1 cellular context compared by ENCODE assay signal in genomic region chr22:40000171-40000570, GRCh38.
TF ChIP-seq lines count a peak whose summit lies in the region.

No MANE protein-coding gene starts in this region.

TF ChIP-seq in WTC11, 78 proteins besides CTCF, POLR2A, EP300 and RAD21:
- TF ChIP-seq ELF4 (CRISPR knock-in tag; IDR thresholded peaks at IDR 0.05; ENCODE audit: low read depth): no peak
- no peak for TF ChIP-seq ZNF138 (CRISPR knock-in tag; conservative IDR thresholded peaks at IDR 0.05)
- TF ChIP-seq E2F5 (CRISPR knock-in tag; IDR thresholded peaks at IDR 0.05): no peak
- no peak for TF ChIP-seq ZNF317 (CRISPR knock-in tag; IDR thresholded peaks at IDR 0.05; ENCODE audit: borderline replicate concordance, low read depth)
- no peak for TF ChIP-seq MXD4 (CRISPR knock-in tag; IDR thresholded peaks at IDR 0.05; ENCODE audit: borderline replicate concordance)
- TF ChIP-seq, protein P1, sequence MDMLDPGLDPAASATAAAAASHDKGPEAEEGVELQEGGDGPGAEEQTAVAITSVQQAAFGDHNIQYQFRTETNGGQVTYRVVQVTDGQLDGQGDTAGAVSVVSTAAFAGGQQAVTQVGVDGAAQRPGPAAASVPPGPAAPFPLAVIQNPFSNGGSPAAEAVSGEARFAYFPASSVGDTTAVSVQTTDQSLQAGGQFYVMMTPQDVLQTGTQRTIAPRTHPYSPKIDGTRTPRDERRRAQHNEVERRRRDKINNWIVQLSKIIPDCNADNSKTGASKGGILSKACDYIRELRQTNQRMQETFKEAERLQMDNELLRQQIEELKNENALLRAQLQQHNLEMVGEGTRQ (CRISPR knock-in tag; IDR thresholded peaks at IDR 0.05): no peak
- TF ChIP-seq, protein P2, sequence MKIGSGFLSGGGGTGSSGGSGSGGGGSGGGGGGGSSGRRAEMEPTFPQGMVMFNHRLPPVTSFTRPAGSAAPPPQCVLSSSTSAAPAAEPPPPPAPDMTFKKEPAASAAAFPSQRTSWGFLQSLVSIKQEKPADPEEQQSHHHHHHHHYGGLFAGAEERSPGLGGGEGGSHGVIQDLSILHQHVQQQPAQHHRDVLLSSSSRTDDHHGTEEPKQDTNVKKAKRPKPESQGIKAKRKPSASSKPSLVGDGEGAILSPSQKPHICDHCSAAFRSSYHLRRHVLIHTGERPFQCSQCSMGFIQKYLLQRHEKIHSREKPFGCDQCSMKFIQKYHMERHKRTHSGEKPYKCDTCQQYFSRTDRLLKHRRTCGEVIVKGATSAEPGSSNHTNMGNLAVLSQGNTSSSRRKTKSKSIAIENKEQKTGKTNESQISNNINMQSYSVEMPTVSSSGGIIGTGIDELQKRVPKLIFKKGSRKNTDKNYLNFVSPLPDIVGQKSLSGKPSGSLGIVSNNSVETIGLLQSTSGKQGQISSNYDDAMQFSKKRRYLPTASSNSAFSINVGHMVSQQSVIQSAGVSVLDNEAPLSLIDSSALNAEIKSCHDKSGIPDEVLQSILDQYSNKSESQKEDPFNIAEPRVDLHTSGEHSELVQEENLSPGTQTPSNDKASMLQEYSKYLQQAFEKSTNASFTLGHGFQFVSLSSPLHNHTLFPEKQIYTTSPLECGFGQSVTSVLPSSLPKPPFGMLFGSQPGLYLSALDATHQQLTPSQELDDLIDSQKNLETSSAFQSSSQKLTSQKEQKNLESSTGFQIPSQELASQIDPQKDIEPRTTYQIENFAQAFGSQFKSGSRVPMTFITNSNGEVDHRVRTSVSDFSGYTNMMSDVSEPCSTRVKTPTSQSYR (CRISPR knock-in tag; IDR thresholded peaks at IDR 0.05): no peak
- TF ChIP-seq, protein P3, sequence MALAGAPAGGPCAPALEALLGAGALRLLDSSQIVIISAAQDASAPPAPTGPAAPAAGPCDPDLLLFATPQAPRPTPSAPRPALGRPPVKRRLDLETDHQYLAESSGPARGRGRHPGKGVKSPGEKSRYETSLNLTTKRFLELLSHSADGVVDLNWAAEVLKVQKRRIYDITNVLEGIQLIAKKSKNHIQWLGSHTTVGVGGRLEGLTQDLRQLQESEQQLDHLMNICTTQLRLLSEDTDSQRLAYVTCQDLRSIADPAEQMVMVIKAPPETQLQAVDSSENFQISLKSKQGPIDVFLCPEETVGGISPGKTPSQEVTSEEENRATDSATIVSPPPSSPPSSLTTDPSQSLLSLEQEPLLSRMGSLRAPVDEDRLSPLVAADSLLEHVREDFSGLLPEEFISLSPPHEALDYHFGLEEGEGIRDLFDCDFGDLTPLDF (CRISPR knock-in tag; IDR thresholded peaks at IDR 0.05): no peak
- TF ChIP-seq ZNF425 (CRISPR knock-in tag; conservative IDR thresholded peaks at IDR 0.05): no peak
- no peak for TF ChIP-seq SOX15 (CRISPR knock-in tag; IDR thresholded peaks at IDR 0.05)
- no peak for TF ChIP-seq MYBL2 (CRISPR knock-in tag; IDR thresholded peaks at IDR 0.05)
- no peak for TF ChIP-seq ZNF416 (CRISPR knock-in tag; IDR thresholded peaks at IDR 0.05)
- TF ChIP-seq CBFB (CRISPR knock-in tag; IDR thresholded peaks at IDR 0.05; ENCODE audit: low read depth): no peak
- TF ChIP-seq, protein P4, sequence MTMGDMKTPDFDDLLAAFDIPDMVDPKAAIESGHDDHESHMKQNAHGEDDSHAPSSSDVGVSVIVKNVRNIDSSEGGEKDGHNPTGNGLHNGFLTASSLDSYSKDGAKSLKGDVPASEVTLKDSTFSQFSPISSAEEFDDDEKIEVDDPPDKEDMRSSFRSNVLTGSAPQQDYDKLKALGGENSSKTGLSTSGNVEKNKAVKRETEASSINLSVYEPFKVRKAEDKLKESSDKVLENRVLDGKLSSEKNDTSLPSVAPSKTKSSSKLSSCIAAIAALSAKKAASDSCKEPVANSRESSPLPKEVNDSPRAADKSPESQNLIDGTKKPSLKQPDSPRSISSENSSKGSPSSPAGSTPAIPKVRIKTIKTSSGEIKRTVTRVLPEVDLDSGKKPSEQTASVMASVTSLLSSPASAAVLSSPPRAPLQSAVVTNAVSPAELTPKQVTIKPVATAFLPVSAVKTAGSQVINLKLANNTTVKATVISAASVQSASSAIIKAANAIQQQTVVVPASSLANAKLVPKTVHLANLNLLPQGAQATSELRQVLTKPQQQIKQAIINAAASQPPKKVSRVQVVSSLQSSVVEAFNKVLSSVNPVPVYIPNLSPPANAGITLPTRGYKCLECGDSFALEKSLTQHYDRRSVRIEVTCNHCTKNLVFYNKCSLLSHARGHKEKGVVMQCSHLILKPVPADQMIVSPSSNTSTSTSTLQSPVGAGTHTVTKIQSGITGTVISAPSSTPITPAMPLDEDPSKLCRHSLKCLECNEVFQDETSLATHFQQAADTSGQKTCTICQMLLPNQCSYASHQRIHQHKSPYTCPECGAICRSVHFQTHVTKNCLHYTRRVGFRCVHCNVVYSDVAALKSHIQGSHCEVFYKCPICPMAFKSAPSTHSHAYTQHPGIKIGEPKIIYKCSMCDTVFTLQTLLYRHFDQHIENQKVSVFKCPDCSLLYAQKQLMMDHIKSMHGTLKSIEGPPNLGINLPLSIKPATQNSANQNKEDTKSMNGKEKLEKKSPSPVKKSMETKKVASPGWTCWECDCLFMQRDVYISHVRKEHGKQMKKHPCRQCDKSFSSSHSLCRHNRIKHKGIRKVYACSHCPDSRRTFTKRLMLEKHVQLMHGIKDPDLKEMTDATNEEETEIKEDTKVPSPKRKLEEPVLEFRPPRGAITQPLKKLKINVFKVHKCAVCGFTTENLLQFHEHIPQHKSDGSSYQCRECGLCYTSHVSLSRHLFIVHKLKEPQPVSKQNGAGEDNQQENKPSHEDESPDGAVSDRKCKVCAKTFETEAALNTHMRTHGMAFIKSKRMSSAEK (CRISPR knock-in tag; IDR thresholded peaks at IDR 0.05; ENCODE audit: borderline replicate concordance): no peak
